Comparison of ENCODE assay signal across 10 cellular contexts in genomic region chr1:28173980-28174297, GRCh38. TPM values are rescaled to one million over a fixed set of nuclear protein-coding genes. Genes with fewer than 3 reads are reported as not detected.
DNase-seq lines count a peak whose midpoint lies in the region; ATAC-seq, FAIRE-seq and TF ChIP-seq lines count a peak whose summit lies in the region.
"Had no signal": no experiment of that assay in that cellular context is flagged by ENCODE, and none has a peak within 500 bp of the region (broad histone marks: within the 10 kb centered on the region; RNA-seq: fewer than 3 reads in every experiment).

No MANE protein-coding gene starts in this region.

- H3K36me3 ChIP-seq in adipocyte (ENCODE audit: control insufficient read depth, insufficient read depth, low read length, severe bottlenecking) = no peaks in the 10 kb centered on the region
- no peaks in the 10 kb centered on the region for H3K36me3 ChIP-seq in small intestine (ENCODE audit: control insufficient read depth in 2 of 2, insufficient read depth in 2 of 2, low read length in 2 of 2)

- peak overlapping the region; percentile 71 for H3K9ac ChIP-seq in adipocyte (ENCODE audit: low read length)

- TF ChIP-seq CTCF in GM12875 (IDR thresholded peaks at IDR 0.05; ENCODE audit: borderline replicate concordance, insufficient read depth, low read depth, low read length) = no peak

- no peaks in the 10 kb centered on the region for H3K9me3 ChIP-seq in adipocyte (ENCODE audit: control insufficient read depth, low read length)
- H3K9me3 ChIP-seq in small intestine (ENCODE audit: control insufficient read depth, low read depth) = no peaks in the 10 kb centered on the region

- 66 to 83% (median 79%) methylated on average over 5 of the region's 5 CpGs for WGBS in small intestine, 3 donors

- H3K27ac ChIP-seq in small intestine (ENCODE audit: low read depth in 1 of 2, low read length in 1 of 2) = peak overlapping the region; percentile 9 to 81

- peaks cover 0 to 5% (median 0%) of the 10 kb centered on the region in 3 donors for H3K36me3 Mint-ChIP-seq in immature natural killer cell

- FAIRE-seq in small intestine (lab: Jason Lieb, UNC) = no peak

- peak overlapping the region in 4 of 6 donors; percentile 56 to 84 (median 82) for H3K27ac Mint-ChIP-seq in immature natural killer cell

- peaks cover 0 to 5% (median 4%) of the 10 kb centered on the region in 3 donors for H3K27me3 Mint-ChIP-seq in immature natural killer cell (ENCODE audit: low read depth in 3 of 3)

- peaks cover 50 to 55% of the 10 kb centered on the region in 2 donors for H3K4me1 Mint-ChIP-seq in immature natural killer cell

- DNase-seq in adipocyte (ENCODE audit: low read depth) = no peak
- no peak for DNase-seq in immature natural killer cell
- no peak for DNase-seq in small intestine
- DNase-seq in C1 segment of cervical spinal cord (lab: John Stamatoyannopoulos, UW) = no peak
- no peak for DNase-seq in NCI-H526 (lab: John Stamatoyannopoulos, UW)
- DNase-seq: activated T-cell treated with anti-CD3 and anti-CD28 coated beads, Interleukin-2, amount 50 U/mL, for 1 hour; DMS153 had no signal

- no peaks in the 10 kb centered on the region for H3K27me3 ChIP-seq in adipocyte (replicated peaks; ENCODE audit: control insufficient read depth, insufficient read depth, low read length)
- no peaks in the 10 kb centered on the region for H3K27me3 ChIP-seq in small intestine (ENCODE audit: control insufficient read depth in 2 of 2, insufficient read depth in 2 of 2, low read length in 2 of 2)

- peaks cover 49% of the 10 kb centered on the region for H3K4me1 ChIP-seq in adipocyte (ENCODE audit: control insufficient read depth, insufficient read depth, low read length)
- H3K4me1 ChIP-seq in small intestine (ENCODE audit: control insufficient read depth in 2 of 2, insufficient read depth in 1 of 2, low read depth in 1 of 2, low read length in 1 of 2) = peaks cover 0 to 6% of the 10 kb centered on the region in 2 donors

- H3K9me3 Mint-ChIP-seq in immature natural killer cell = no peaks in the 10 kb centered on the region

- ATAC-seq in HG03520 (IDR thresholded peaks at IDR 0.05; ENCODE audit: unreplicated experiment) (no peak), GM21528 (IDR thresholded peaks at IDR 0.05; ENCODE audit: low FRiP score, unreplicated experiment) (no peak)

- H3K4me3 Mint-ChIP-seq in immature natural killer cell = peak overlapping the region; percentile 62 to 80 (median 75)

- peak overlapping the region; percentile 48 for H3K4me3 ChIP-seq in GM12875 (ENCODE audit: low read depth, low read length)
- H3K4me3 ChIP-seq in adipocyte (ENCODE audit: low read length) = peak overlapping the region; percentile 31
- H3K4me3 ChIP-seq in small intestine (ENCODE audit: low read depth in 1 of 2, low read length in 2 of 2) = no peak overlapping the region

RNA-seq across cellular contexts. Expression of gene PTAFR, which starts 2.6 kb away (rescaled TPM):
- polyA plus RNA-seq in immature natural killer cell (1 to 10 TPM; 1.5 to 9.4 (median 2.6) TPM), small intestine (1 to 10 TPM; 1.1 to 5.2 (median 1.9) TPM)

RNA-seq across cellular contexts. Expression of gene DNAJC8, which starts 58.9 kb away (rescaled TPM):
- polyA plus RNA-seq in immature natural killer cell (100 to 1,000 TPM; 197 to 269 (median 205) TPM), small intestine (10 to 100 TPM; 62.2 to 72.7 (median 71.9) TPM)

Comparison
In these comparisons a context has a peak if more than half of its experiments do, and no peak if none do; other contexts are left out.
1. H3K4me3 ChIP-seq: peak in GM12875 (single experiment) and adipocyte (single experiment); none in small intestine (0 of 2).